In the genomic region with DNA sequence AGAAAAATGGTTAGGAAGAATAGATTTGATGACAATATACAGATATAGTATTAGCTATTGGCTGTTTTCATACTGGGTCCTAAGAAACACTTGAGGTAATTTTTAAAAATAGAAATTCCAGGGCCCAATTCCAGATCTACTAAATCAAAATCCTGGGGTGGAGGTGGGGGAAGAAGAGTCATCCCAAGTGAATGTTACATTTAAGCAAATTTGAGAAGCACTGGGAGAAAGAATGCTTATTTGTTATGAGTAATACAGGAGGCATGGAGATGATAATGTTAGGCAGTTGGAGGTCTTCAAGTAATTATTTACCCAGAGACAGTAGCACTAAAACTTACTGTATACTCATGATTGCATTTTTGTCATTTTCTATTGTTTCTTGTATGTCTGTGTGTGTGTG, we compare ENCODE assay signal across 14 cellular contexts.
DNase-seq lines count a peak whose midpoint lies in the region; ATAC-seq, FAIRE-seq and TF ChIP-seq lines count a peak whose summit lies in the region.
"Had no signal": no experiment of that assay in that cellular context is flagged by ENCODE, and none has a peak within 500 bp of the region (broad histone marks: within the 10 kb centered on the region; RNA-seq: fewer than 3 reads in every experiment).

No MANE protein-coding gene starts in this region.

- TF ChIP-seq POLR2A in A549 (IDR thresholded peaks at IDR 0.05; ENCODE audit: low read length): no peak

- peak overlapping the region; percentile 64 for H3K4me2 ChIP-seq in A549

- CTCF ChIA-PET in A549 (lab: Yijun Ruan, JAX): interaction anchor here (0.7 to 1.5 kb wide), 4 partner anchors 9 to 93 kb away, joined by 3 to 6 read pairs (median 4); a partner anchor contains a TSS

- peak; percentile 10 to 31; a peak in 1 of 5 replicates for TF ChIP-seq RAD21 in A549 (conservative IDR thresholded peaks at IDR 0.05 in 1 of 2, IDR thresholded peaks at IDR 0.05 in 1 of 2)

- peaks cover 54% of the 10 kb centered on the region for H3K4me1 ChIP-seq in A549

- peak; percentile 15 to 75 for DNase-seq in A549 (ENCODE audit: low read depth in 1 of 2, low spot score in 1 of 2)
- DNase-seq in HT1080 (ENCODE audit: low read depth): peak; percentile 90
- DNase-seq in astrocyte of the hippocampus (ENCODE audit: low read depth, low spot score): peak; percentile 78
- DNase-seq in iris pigment epithelial cell (ENCODE audit: low read depth): peak; percentile 91
- DNase-seq in iPS-NIHi11 (ENCODE audit: low spot score): no peak
- no peak for DNase-seq in activated CD8-positive, alpha-beta memory T cell treated with anti-CD3 and anti-CD28 coated beads, Interleukin-2, amount 50 U/mL, for 4 hours
- DNase-seq in HK-2 (ENCODE audit: unreplicated experiment): no peak
- DNase-seq: AML-193; KG1; left ventricle myocardium superior; nucleus accumbens; stimulated activated CD4-positive, alpha-beta T cell treated with anti-CD3 and anti-CD28 coated beads, Interleukin-4, amount 100 ng/mL, for 24 hours; stimulated activated naive CD8-positive, alpha-beta T cell treated with anti-CD3 and anti-CD28 coated beads, Interleukin-15, amount 100 ng/mL, for 72 hours had no signal

- POLR2A ChIA-PET in A549 (lab: Yijun Ruan, JAX): interaction anchor here (2.0 kb wide), 1 partner anchor 94 kb away, joined by 8 read pairs; a partner anchor contains a TSS

- FAIRE-seq in A549 (lab: Jason Lieb, UNC): peak; percentile 49

- TF ChIP-seq CTCF in A549 (IDR thresholded peaks at IDR 0.05): no peak

- ATAC-seq in A549 (peak; percentile 91), GM19397 (IDR thresholded peaks at IDR 0.05; ENCODE audit: unreplicated experiment) (no peak)
- ATAC-seq: left ventricle myocardium superior; stimulated activated naive CD8-positive, alpha-beta T cell treated with anti-CD3 and anti-CD28 coated beads, Interleukin-15, amount 100 ng/mL, for 72 hours had no signal

- TF ChIP-seq EP300 in A549 (IDR thresholded peaks at IDR 0.05): peak; percentile 61 to 70; a peak in 3 of 5 replicates

- H3K9me3 ChIP-seq in A549: no peaks in the 10 kb centered on the region

- H3K27ac ChIP-seq in A549: peak overlapping the region in 1 of 2 experiments; percentile 63; a peak in 3 of 6 replicates

- H3K4me3 ChIP-seq in A549: no peak overlapping the region

TF ChIP-seq in A549, 52 proteins besides CTCF, POLR2A, EP300 and RAD21:
- TF ChIP-seq, protein P1, sequence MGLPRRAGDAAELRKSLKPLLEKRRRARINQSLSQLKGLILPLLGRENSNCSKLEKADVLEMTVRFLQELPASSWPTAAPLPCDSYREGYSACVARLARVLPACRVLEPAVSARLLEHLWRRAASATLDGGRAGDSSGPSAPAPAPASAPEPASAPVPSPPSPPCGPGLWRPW (IDR thresholded peaks at IDR 0.05): peak; percentile 21; the same call in 1 of the 2 replicates
- TF ChIP-seq, protein P2, sequence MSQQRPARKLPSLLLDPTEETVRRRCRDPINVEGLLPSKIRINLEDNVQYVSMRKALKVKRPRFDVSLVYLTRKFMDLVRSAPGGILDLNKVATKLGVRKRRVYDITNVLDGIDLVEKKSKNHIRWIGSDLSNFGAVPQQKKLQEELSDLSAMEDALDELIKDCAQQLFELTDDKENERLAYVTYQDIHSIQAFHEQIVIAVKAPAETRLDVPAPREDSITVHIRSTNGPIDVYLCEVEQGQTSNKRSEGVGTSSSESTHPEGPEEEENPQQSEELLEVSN (IDR thresholded peaks at IDR 0.05; ENCODE audit: borderline replicate concordance, low read depth): no peak
- peak; percentile 92 for TF ChIP-seq FOSL2 (IDR thresholded peaks at IDR 0.05)
- peak; percentile 88 for TF ChIP-seq FOSL2 (CRISPR knock-in tag; IDR thresholded peaks at IDR 0.05)
- no peak for TF ChIP-seq SREBF2 (IDR thresholded peaks at IDR 0.05)
- no peak for TF ChIP-seq RNF2 (IDR thresholded peaks at IDR 0.05; ENCODE audit: borderline replicate concordance, low read depth)
- TF ChIP-seq TFCP2L1 (CRISPR knock-in tag; IDR thresholded peaks at IDR 0.05): no peak
- TF ChIP-seq RFX5 (IDR thresholded peaks at IDR 0.05): no peak
- TF ChIP-seq CEBPB (IDR thresholded peaks at IDR 0.05): peak in 1 of 2 experiments; percentile 48; a peak in 1 of 4 replicates
- TF ChIP-seq JUN (IDR thresholded peaks at IDR 0.05): peak in 1 of 2 experiments; percentile 63; a peak in 3 of 5 replicates
- TF ChIP-seq GATA3 (IDR thresholded peaks at IDR 0.05; ENCODE audit: borderline replicate concordance): peak; percentile 93; the same call in 1 of the 2 replicates
- no peak for TF ChIP-seq ESRRA (IDR thresholded peaks at IDR 0.05; ENCODE audit: borderline replicate concordance, low read length)
- TF ChIP-seq NFE2L2 (conservative IDR thresholded peaks at IDR 0.05; ENCODE audit: low read length): no peak
- TF ChIP-seq, protein P3, sequence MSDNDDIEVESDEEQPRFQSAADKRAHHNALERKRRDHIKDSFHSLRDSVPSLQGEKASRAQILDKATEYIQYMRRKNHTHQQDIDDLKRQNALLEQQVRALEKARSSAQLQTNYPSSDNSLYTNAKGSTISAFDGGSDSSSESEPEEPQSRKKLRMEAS (IDR thresholded peaks at IDR 0.05): peak; percentile 57; the same call in 1 of the 2 replicates
- TF ChIP-seq CHD2 (IDR thresholded peaks at IDR 0.05; ENCODE audit: low read length, partially characterized antibody): no peak
- peak; percentile 91 for TF ChIP-seq JUNB (IDR thresholded peaks at IDR 0.05)
- TF ChIP-seq SMC3 (IDR thresholded peaks at IDR 0.05): peak; percentile 26; the same call in 1 of the 3 replicates
- TF ChIP-seq, protein P4, sequence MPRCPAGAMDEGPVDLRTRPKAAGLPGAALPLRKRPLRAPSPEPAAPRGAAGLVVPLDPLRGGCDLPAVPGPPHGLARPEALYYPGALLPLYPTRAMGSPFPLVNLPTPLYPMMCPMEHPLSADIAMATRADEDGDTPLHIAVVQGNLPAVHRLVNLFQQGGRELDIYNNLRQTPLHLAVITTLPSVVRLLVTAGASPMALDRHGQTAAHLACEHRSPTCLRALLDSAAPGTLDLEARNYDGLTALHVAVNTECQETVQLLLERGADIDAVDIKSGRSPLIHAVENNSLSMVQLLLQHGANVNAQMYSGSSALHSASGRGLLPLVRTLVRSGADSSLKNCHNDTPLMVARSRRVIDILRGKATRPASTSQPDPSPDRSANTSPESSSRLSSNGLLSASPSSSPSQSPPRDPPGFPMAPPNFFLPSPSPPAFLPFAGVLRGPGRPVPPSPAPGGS (IDR thresholded peaks at IDR 0.05): peak; percentile 51; the same call in 1 of the 3 replicates

Comparison
In these comparisons a context has a peak if more than half of its experiments do, and no peak if none do; other contexts are left out.
1. DNase-seq: peak in A549 (2 of 2), HT1080 (single experiment), astrocyte of the hippocampus (single experiment) and iris pigment epithelial cell (single experiment); none in iPS-NIHi11 (single experiment), activated CD8-positive, alpha-beta memory T cell treated with anti-CD3 and anti-CD28 coated beads, Interleukin-2, amount 50 U/mL, for 4 hours (single experiment) and HK-2 (single experiment).